11 cellular contexts compared by ENCODE assay signal in the genomic region with DNA sequence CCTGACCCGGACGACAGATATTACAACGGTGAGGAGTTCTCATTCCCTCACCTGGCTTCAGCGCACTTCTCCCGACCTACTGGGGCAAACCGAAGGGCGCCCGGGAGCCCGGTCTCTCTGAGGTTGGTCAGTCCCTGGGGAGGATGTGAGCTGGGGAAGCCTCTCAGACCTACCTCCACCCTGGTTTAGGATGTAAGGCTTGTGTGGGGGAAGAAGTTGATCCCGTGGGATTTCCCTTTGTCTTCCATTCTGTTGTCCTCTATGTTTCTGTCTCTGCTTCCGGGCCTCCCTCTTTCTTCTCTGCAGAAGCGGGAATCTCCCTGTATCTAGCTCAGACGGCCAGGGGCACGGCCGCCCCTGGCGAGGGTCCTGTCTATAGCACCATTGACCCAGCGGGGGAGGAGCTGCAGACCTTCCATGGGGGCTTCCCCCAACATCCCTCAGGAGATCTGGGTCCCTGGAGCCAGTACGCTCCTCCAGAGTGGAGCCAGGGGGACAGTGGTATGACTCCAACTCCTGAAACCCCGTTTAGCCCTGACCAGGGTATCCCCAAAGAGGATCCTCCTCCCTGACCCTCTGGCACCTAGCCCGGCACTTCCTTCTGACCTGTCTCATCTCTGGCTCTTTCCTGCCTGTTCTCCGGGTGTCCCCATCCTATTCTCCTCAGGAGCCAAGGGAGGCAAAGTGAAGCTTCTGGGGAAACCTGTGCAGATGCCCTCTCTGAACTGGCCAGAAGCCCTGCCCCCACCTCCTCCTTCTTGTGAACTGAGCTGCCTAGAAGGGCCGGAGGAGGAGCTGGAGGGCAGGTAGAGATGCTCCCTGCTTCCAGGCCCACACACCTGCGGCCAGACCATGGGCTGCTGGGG. TPM values are rescaled to one million over a fixed set of nuclear protein-coding genes. Genes with fewer than 3 reads are reported as not detected.
DNase-seq lines count a peak whose midpoint lies in the region; ATAC-seq and TF ChIP-seq lines count a peak whose summit lies in the region.
"Had no signal": no experiment of that assay in that cellular context is flagged by ENCODE, and none has a peak within 500 bp of the region (broad histone marks: within the 10 kb centered on the region; RNA-seq: fewer than 3 reads in every experiment).

No MANE protein-coding gene starts in this region.

- H3K4me3 ChIP-seq in cardiac fibroblast (replicated peaks in 1 of 2; ENCODE audit: low read depth in 2 of 2, low read length in 2 of 2) (peak overlapping the region; percentile 63 to 68), muscle layer of colon (ENCODE audit: low read depth in 1 of 2, low read length in 2 of 2) (peak overlapping the region; percentile 77 to 90), vagina (peak overlapping the region; percentile 55 to 68)

- H3K27me3 ChIP-seq in muscle layer of colon (ENCODE audit: control insufficient read depth in 1 of 2, insufficient read depth in 2 of 2, low read length in 2 of 2) (peaks cover 0 to 18% of the 10 kb centered on the region in 2 donors), vagina (no peaks in the 10 kb centered on the region)

- H3K4me1 ChIP-seq in muscle layer of colon (ENCODE audit: insufficient read depth, low read length), result peaks cover 21% of the 10 kb centered on the region
- peaks cover 21% of the 10 kb centered on the region for H3K4me1 ChIP-seq in vagina

- no peak overlapping the region for H3K27ac ChIP-seq in muscle layer of colon (ENCODE audit: low read depth, low read length)
- no peak overlapping the region for H3K27ac ChIP-seq in vagina

- H3K9ac ChIP-seq in muscle layer of colon (ENCODE audit: low read length), result no peak overlapping the region

- DNase-seq in cardiac septum (ENCODE audit: low spot score), result peak; percentile 69
- no peak for DNase-seq in Right ventricle myocardium inferior (ENCODE audit: missing footprints)
- no peak for DNase-seq in cardiac fibroblast (ENCODE audit: low read depth in 2 of 2)
- no peak for DNase-seq in vagina (ENCODE audit: extremely low spot score in 2 of 2)
- no peak for DNase-seq in CD1c-positive myeloid dendritic cell (ENCODE audit: extremely low spot score)
- no peak for DNase-seq in NCI-H146 (lab: John Stamatoyannopoulos, UW)
- DNase-seq: KBM-7 had no signal

- H3K36me3 ChIP-seq in muscle layer of colon (ENCODE audit: insufficient read depth, low read length), result no peaks in the 10 kb centered on the region
- H3K36me3 ChIP-seq in vagina, result no peaks in the 10 kb centered on the region

- H3K9me3 ChIP-seq in muscle layer of colon (ENCODE audit: low read length), result no peaks in the 10 kb centered on the region
- H3K9me3 ChIP-seq in vagina, result no peaks in the 10 kb centered on the region

- TF ChIP-seq CTCF in cardiac fibroblast (IDR thresholded peaks at IDR 0.05; ENCODE audit: low read depth, low read length), result no peak
- TF ChIP-seq CTCF in vagina (IDR thresholded peaks at IDR 0.05), result no peak

- intact Hi-C loops in cardiac septum (cut with DNase I) (loop anchor here (5.0 kb wide), 1 partner anchor 74 kb away; the partner anchor contains the start of gene CCDC15), Right ventricle myocardium inferior (cut with DNase I) (loop anchor here (2.0 to 5.0 kb wide), 2 partner anchors 19 to 74 kb away; partner anchors contain the start of genes CCDC15 and ROBO4), vagina (cut with DNase I) (loop anchor here (5.0 kb wide), 1 partner anchor 74 kb away; the partner anchor contains the start of gene CCDC15)

- TF ChIP-seq POLR2A in vagina (IDR thresholded peaks at IDR 0.05), result no peak

- ATAC-seq in Right ventricle myocardium inferior (no peak), HG02763 (IDR thresholded peaks at IDR 0.05; ENCODE audit: unreplicated experiment) (no peak)

RNA-seq across cellular contexts. Expression of gene ROBO3, which starts 12.6 kb away (rescaled TPM):
- total RNA-seq in cardiac septum (5.1 TPM), Right ventricle myocardium inferior (4.6 TPM), vagina (18.9 TPM)

RNA-seq across cellular contexts. Expression of gene ROBO4, which starts 19.8 kb away (rescaled TPM):
- 15.9 TPM for total RNA-seq in cardiac septum
- 27.6 TPM for total RNA-seq in Right ventricle myocardium inferior
- 39.8 TPM for total RNA-seq in vagina
- total RNA-seq: activated CD8-positive, alpha-beta memory T cell treated with anti-CD3 and anti-CD28 coated beads for 36 hours had no signal

RNA-seq across cellular contexts. Expression of gene HEPN1, which starts 41.2 kb away (rescaled TPM):
- total RNA-seq in cardiac septum (not detected), Right ventricle myocardium inferior (not detected), vagina (not detected)
- total RNA-seq: activated CD8-positive, alpha-beta memory T cell treated with anti-CD3 and anti-CD28 coated beads for 36 hours; myocyte had no signal

RNA-seq across cellular contexts. Expression of gene HEPACAM, which starts 58.0 kb away (rescaled TPM):
- 0.11 TPM for total RNA-seq in cardiac septum
- 0.41 TPM for total RNA-seq in Right ventricle myocardium inferior
- total RNA-seq in vagina, result 3.4 TPM
- total RNA-seq: activated CD8-positive, alpha-beta memory T cell treated with anti-CD3 and anti-CD28 coated beads for 36 hours; myocyte had no signal
